8 cellular contexts compared by ENCODE assay signal in genomic region chr10:95230677-95231586, GRCh38. TPM values are rescaled to one million over a fixed set of nuclear protein-coding genes. Genes with fewer than 3 reads are reported as not detected.
A peak's percentile ranks its signal among the peaks of the same experiment; 100 is the strongest.
DNase-seq lines count a peak whose midpoint lies in the region; ATAC-seq and TF ChIP-seq lines count a peak whose summit lies in the region.
"Not testable (repeated sequence)": the region's sequence is repeated elsewhere in the genome, so short reads cannot be mapped to it uniquely, and the experiment has no call there.

No MANE protein-coding gene starts in this region.

- peak overlapping the region; percentile 38 for H3K27ac ChIP-seq in endodermal cell (ENCODE audit: low read depth, low read length)
- H3K27ac ChIP-seq in rectal smooth muscle tissue (ENCODE audit: low read depth, low read length) = not testable (repeated sequence)

- not testable (repeated sequence) for H3K9me3 ChIP-seq in endodermal cell (ENCODE audit: control insufficient read depth, low read length)

- H3K4me1 Mint-ChIP-seq in endodermal cell = peaks cover 38% of the 10 kb centered on the region
- peaks cover 25% of the 10 kb centered on the region for H3K4me1 Mint-ChIP-seq in stimulated activated naive CD8-positive, alpha-beta T cell treated with anti-CD3 and anti-CD28 coated beads, Interleukin-15, amount 100 ng/mL, for 72 hours

- peak overlapping the region; percentile 99 for H3K27ac Mint-ChIP-seq in endodermal cell
- peak overlapping the region; percentile 48 to 94 for H3K27ac Mint-ChIP-seq in stimulated activated naive CD8-positive, alpha-beta T cell treated with anti-CD3 and anti-CD28 coated beads, Interleukin-15, amount 100 ng/mL, for 72 hours

- DNase-seq in T-helper 1 cell = peak in 3 of 5 donors; percentile 3 to 28 (median 12)
- DNase-seq in activated naive CD4-positive, alpha-beta T cell treated with Interleukin-2 at 50 U/mL for 16 hours = peak; percentile 18
- DNase-seq in endodermal cell = peak; percentile 96
- DNase-seq in left kidney (ENCODE audit: low read depth, low spot score) = peak; percentile 92
- DNase-seq in stimulated activated naive CD8-positive, alpha-beta T cell treated with anti-CD3 and anti-CD28 coated beads, Interleukin-15, amount 100 ng/mL, for 72 hours = peak; percentile 57 to 65

- peak overlapping the region; percentile 15; the same call in 1 of the 2 replicates for H3K4me3 ChIP-seq in GM08714 (ENCODE audit: low read length)
- peak overlapping the region; percentile 78 for H3K4me3 ChIP-seq in endodermal cell (ENCODE audit: low read length)
- H3K4me3 ChIP-seq in rectal smooth muscle tissue (ENCODE audit: low read length) = peak overlapping the region; percentile 69

- H3K36me3 Mint-ChIP-seq in endodermal cell (ENCODE audit: low read depth) = peaks cover 28% of the 10 kb centered on the region

- H3K36me3 ChIP-seq in endodermal cell (ENCODE audit: control insufficient read depth, insufficient read depth, low read length) = peaks cover 29% of the 10 kb centered on the region
- H3K36me3 ChIP-seq in rectal smooth muscle tissue (ENCODE audit: control insufficient read depth, insufficient read depth, low read length) = not testable (repeated sequence)

- peak overlapping the region; percentile 56 for H3K9ac ChIP-seq in endodermal cell (ENCODE audit: extremely low read depth, low read length, poor library complexity, severe bottlenecking)
- not testable (repeated sequence) for H3K9ac ChIP-seq in rectal smooth muscle tissue (ENCODE audit: low read length)

- H3K9me3 Mint-ChIP-seq in endodermal cell; stimulated activated naive CD8-positive, alpha-beta T cell treated with anti-CD3 and anti-CD28 coated beads, Interleukin-15, amount 100 ng/mL, for 72 hours: not testable (repeated sequence)

- peak overlapping the region; percentile 91 for H3K4me3 Mint-ChIP-seq in endodermal cell
- H3K4me3 Mint-ChIP-seq in stimulated activated naive CD8-positive, alpha-beta T cell treated with anti-CD3 and anti-CD28 coated beads, Interleukin-15, amount 100 ng/mL, for 72 hours = peak overlapping the region; percentile 78 to 80

- not testable (repeated sequence) for H3K4me1 ChIP-seq in endodermal cell (ENCODE audit: control insufficient read depth, insufficient read depth, low read length); rectal smooth muscle tissue (ENCODE audit: control insufficient read depth, insufficient read depth, low read length)

- peak; percentile 65 for ATAC-seq in HG02852 (IDR thresholded peaks at IDR 0.05; ENCODE audit: unreplicated experiment)
- peak; percentile 71 for ATAC-seq in stimulated activated naive CD8-positive, alpha-beta T cell treated with anti-CD3 and anti-CD28 coated beads, Interleukin-15, amount 100 ng/mL, for 72 hours

- not testable (repeated sequence) for H3K27me3 Mint-ChIP-seq in endodermal cell (ENCODE audit: insufficient read depth)
- peaks cover 11% of the 10 kb centered on the region for H3K27me3 Mint-ChIP-seq in stimulated activated naive CD8-positive, alpha-beta T cell treated with anti-CD3 and anti-CD28 coated beads, Interleukin-15, amount 100 ng/mL, for 72 hours

- not testable (repeated sequence) for H3K27me3 ChIP-seq in endodermal cell (ENCODE audit: control insufficient read depth, insufficient read depth, low read length, poor library complexity, severe bottlenecking); rectal smooth muscle tissue (ENCODE audit: control insufficient read depth, insufficient read depth, low read length)

- not testable (repeated sequence) for TF ChIP-seq CTCF in endodermal cell (conservative IDR thresholded peaks at IDR 0.05)

- 11 to 20% methylated on average over 11 to 36 of the region's 36 CpGs for WGBS in endodermal cell (ENCODE audit: insufficient coverage in 1 of 2, insufficient read length in 1 of 2), 2 experiments

RNA-seq across cellular contexts. Expression of gene ACSM6, which starts 36.9 kb away (rescaled TPM):
- total RNA-seq in endodermal cell = not detected
- polyA plus RNA-seq in endodermal cell (2013, experiment 1 of 2) = not detected
- not detected for polyA plus RNA-seq in endodermal cell (2013, experiment 2 of 2)

RNA-seq across cellular contexts. Expression of gene PDLIM1, which starts 59.9 kb away (rescaled TPM):
- total RNA-seq in endodermal cell = 100 to 1,000 TPM in 1 of 2 donors, 10 to 100 TPM in 1; 93.9 to 158 TPM
- polyA plus RNA-seq in endodermal cell (2013, experiment 1 of 2) = 133 TPM
- polyA plus RNA-seq in endodermal cell (2013, experiment 2 of 2) = 133 TPM

Comparison
In these comparisons a context has a peak if more than half of its experiments do, and no peak if none do; other contexts are left out.
1. H3K4me3 ChIP-seq: peak in every context shown above with its lines; median percentile 78 in endodermal cell; 69 in rectal smooth muscle tissue; 15 in GM08714.
2. DNase-seq: peak in every context shown above with its lines; median percentile 96 in endodermal cell; 92 in left kidney; 61 in stimulated activated naive CD8-positive, alpha-beta T cell treated with anti-CD3 and anti-CD28 coated beads, Interleukin-15, amount 100 ng/mL, for 72 hours; 18 in activated naive CD4-positive, alpha-beta T cell treated with Interleukin-2 at 50 U/mL for 16 hours; 12 in T-helper 1 cell.